ENCODE assay signal across 16 cellular contexts in genomic region chr3:72745146-72745976, GRCh38.
DNase-seq lines count a peak whose midpoint lies in the region; FAIRE-seq and TF ChIP-seq lines count a peak whose summit lies in the region.
"Had no signal": no experiment of that assay in that cellular context is flagged by ENCODE, and none has a peak within 500 bp of the region (broad histone marks: within the 10 kb centered on the region; RNA-seq: fewer than 3 reads in every experiment).

No MANE protein-coding gene starts in this region.

- DNase-seq in breast epithelium (ENCODE audit: low spot score in 2 of 2): no peak
- no peak for DNase-seq in MCF 10A (ENCODE audit: unreplicated experiment)
- DNase-seq in RCC 7860 (ENCODE audit: low spot score): peak; percentile 45
- DNase-seq in hepatocyte (ENCODE audit: low spot score): peak; percentile 79
- peak; percentile 50 for DNase-seq in stomach
- no peak for DNase-seq in MM.1S
- no peak for DNase-seq in activated effector memory CD4-positive, alpha-beta T cell treated with Interleukin-2 at 50 U/mL for 16 hours
- DNase-seq in H54 (ENCODE audit: insufficient read length, low spot score): no peak
- DNase-seq: activated CD8-positive, alpha-beta memory T cell treated with anti-CD3 and anti-CD28 coated beads for 24 hours; gastrocnemius medialis; left ventricle myocardium inferior; NCI-H1694 had no signal

- BruUV-seq in MCF 10A (replicated peaks; lab: Mats Ljungman, UMichigan): no TSS peak

- H3K4me3 ChIP-seq in breast epithelium: no peak overlapping the region
- no peak overlapping the region for H3K4me3 ChIP-seq in hepatocyte
- no peak overlapping the region for H3K4me3 ChIP-seq in stomach
- no peak overlapping the region for H3K4me3 ChIP-seq in MM.1S (ENCODE audit: low read length)
- H3K4me3 ChIP-seq: gastrocnemius medialis, HAP-1, left ventricle myocardium inferior had no signal

- TF ChIP-seq CTCF in breast epithelium (IDR thresholded peaks at IDR 0.05) (no peak), MCF 10A (IDR thresholded peaks at IDR 0.05; ENCODE audit: unreplicated experiment) (no peak), hepatocyte (IDR thresholded peaks at IDR 0.05; ENCODE audit: poor library complexity) (no peak), stomach (IDR thresholded peaks at IDR 0.05) (no peak), MM.1S (IDR thresholded peaks at IDR 0.05; ENCODE audit: low read length) (no peak)

- no peak for TF ChIP-seq EP300 in stomach (IDR thresholded peaks at IDR 0.05)

- H3K27me3 Mint-ChIP-seq in MCF 10A (ENCODE audit: insufficient read depth, unreplicated experiment): no peaks in the 10 kb centered on the region
- H3K27me3 Mint-ChIP-seq: activated naive CD4-positive, alpha-beta T cell treated with anti-CD3 and anti-CD28 coated beads, Interleukin-2, amount 50 U/mL, for 24 hours had no signal

- H3K9ac ChIP-seq in MM.1S (ENCODE audit: low read length): no peak overlapping the region

- WGBS in hepatocyte (ENCODE audit: low lambda C conversion rate, missing lambda C conversion rate): 43% methylated on average over 15 of the region's 15 CpGs
- 39 to 66% (median 55%) methylated on average over 15 of the region's 15 CpGs for whole genome bisulfite sequencing in stomach, 5 donors

- H2AFZ ChIP-seq in hepatocyte (no peak overlapping the region), MM.1S (ENCODE audit: low read length) (no peak overlapping the region)

- H3K4me3 Mint-ChIP-seq in MCF 10A (ENCODE audit: unreplicated experiment): no peak overlapping the region
- H3K4me3 Mint-ChIP-seq: activated naive CD4-positive, alpha-beta T cell treated with anti-CD3 and anti-CD28 coated beads, Interleukin-2, amount 50 U/mL, for 24 hours; T-helper 2 cell treated with Interferon-gamma antibody and Interleukin-4, amounts not matched to agents 5 μg/mL and 100 μg/mL, for 36 hours had no signal

- H3K4me1 Mint-ChIP-seq in MCF 10A (ENCODE audit: insufficient read depth, unreplicated experiment): peaks cover 12% of the 10 kb centered on the region

- no peaks in the 10 kb centered on the region for H3K9me3 Mint-ChIP-seq in MCF 10A (ENCODE audit: unreplicated experiment)
- H3K9me3 Mint-ChIP-seq: activated naive CD4-positive, alpha-beta T cell treated with anti-CD3 and anti-CD28 coated beads, Interleukin-2, amount 50 U/mL, for 24 hours; T-helper 2 cell treated with Interferon-gamma antibody and Interleukin-4, amounts not matched to agents 5 μg/mL and 100 μg/mL, for 36 hours had no signal

- H3K4me1 ChIP-seq in breast epithelium: no peaks in the 10 kb centered on the region
- peaks cover 30% of the 10 kb centered on the region for H3K4me1 ChIP-seq in hepatocyte (ENCODE audit: insufficient read depth)
- peaks cover 0 to 12% (median 0%) of the 10 kb centered on the region in 4 donors for H3K4me1 ChIP-seq in stomach
- H3K4me1 ChIP-seq in MM.1S (ENCODE audit: low read length): no peaks in the 10 kb centered on the region
- H3K4me1 ChIP-seq: HAP-1 had no signal

- H3K9me3 ChIP-seq in breast epithelium (no peaks in the 10 kb centered on the region), hepatocyte (ENCODE audit: low read depth) (no peaks in the 10 kb centered on the region), stomach (no peaks in the 10 kb centered on the region), MM.1S (replicated peaks; ENCODE audit: insufficient read depth, low read length) (no peaks in the 10 kb centered on the region)
- H3K9me3 ChIP-seq: gastrocnemius medialis, HAP-1, left ventricle myocardium inferior, neutrophil had no signal

- CTCF ChIA-PET in MCF 10A (lab: Yijun Ruan, JAX): interaction anchor here (0.6 to 1.7 kb wide), 2 partner anchors 855 to 870 kb away, joined by 3 to 4 read pairs; no protein-coding TSS in a partner anchor

- POLR2A ChIA-PET in MCF 10A (lab: Yijun Ruan, JAX): interaction anchor here (1.4 kb wide), 1 partner anchor 10 kb away, joined by 4 read pairs; no protein-coding TSS in a partner anchor

- H3K36me3 Mint-ChIP-seq in MCF 10A (ENCODE audit: insufficient read depth, unreplicated experiment): peaks cover 6% of the 10 kb centered on the region

- H4K20me1 ChIP-seq in hepatocyte (ENCODE audit: insufficient read depth, poor library complexity, severe bottlenecking) (no peaks in the 10 kb centered on the region), MM.1S (ENCODE audit: insufficient read depth, low read length) (no peaks in the 10 kb centered on the region)

- no peaks in the 10 kb centered on the region for H3K36me3 ChIP-seq in breast epithelium
- no peaks in the 10 kb centered on the region for H3K36me3 ChIP-seq in hepatocyte (replicated peaks; ENCODE audit: insufficient read depth, low read depth)
- no peaks in the 10 kb centered on the region for H3K36me3 ChIP-seq in stomach
- H3K36me3 ChIP-seq in MM.1S (replicated peaks; ENCODE audit: insufficient read depth, low read length): 0 out of 2 replicates have a peak, but pooled peaks cover 3% of the 10 kb centered on the region
- H3K36me3 ChIP-seq: gastrocnemius medialis, HAP-1, left ventricle myocardium inferior, neutrophil had no signal

- no peak overlapping the region for H3K27ac Mint-ChIP-seq in MCF 10A (ENCODE audit: low read depth, unreplicated experiment)
- H3K27ac Mint-ChIP-seq: activated naive CD4-positive, alpha-beta T cell treated with anti-CD3 and anti-CD28 coated beads, Interleukin-2, amount 50 U/mL, for 24 hours; T-helper 2 cell treated with Interferon-gamma antibody and Interleukin-4, amounts not matched to agents 5 μg/mL and 100 μg/mL, for 36 hours had no signal

- intact Hi-C loops in breast epithelium (cut with DNase I; ENCODE audit: low total_unique reads) (no loop called here), MCF 10A (cut with micrococcal nuclease) (no loop called here), stomach (cut with DNase I; ENCODE audit: low total_unique reads) (no loop called here)

- no peak for TF ChIP-seq POLR2A in breast epithelium (IDR thresholded peaks at IDR 0.05)
- no peak for TF ChIP-seq POLR2A in stomach (IDR thresholded peaks at IDR 0.05)
- TF ChIP-seq POLR2A in H54 (IDR thresholded peaks at IDR 0.05; ENCODE audit: low read depth, low read length): no peak

- FAIRE-seq in RCC 7860 (lab: Jason Lieb, UNC): peak; percentile 45
- FAIRE-seq in H54 (lab: Jason Lieb, UNC): no peak

- H3K27ac ChIP-seq in breast epithelium (peak overlapping the region; percentile 56 to 71), hepatocyte (peak overlapping the region; percentile 49), stomach (no peak overlapping the region), MM.1S (ENCODE audit: low read length) (no peak overlapping the region)
- H3K27ac ChIP-seq: gastrocnemius medialis, left ventricle myocardium inferior, neutrophil had no signal

- H3K79me2 ChIP-seq in hepatocyte: no peaks in the 10 kb centered on the region
- H3K79me2 ChIP-seq in MM.1S (ENCODE audit: low read length): no peaks in the 10 kb centered on the region

- no peaks in the 10 kb centered on the region for H3F3A ChIP-seq in MM.1S (ENCODE audit: insufficient read depth, low read length)

- H3K4me2 ChIP-seq in hepatocyte (peak overlapping the region; percentile 45), MM.1S (ENCODE audit: low read depth, low read length) (no peak overlapping the region)

- no peaks in the 10 kb centered on the region for H3K9me2 ChIP-seq in hepatocyte (replicated peaks; ENCODE audit: insufficient read depth)
- no peaks in the 10 kb centered on the region for H3K9me2 ChIP-seq in MM.1S (replicated peaks; ENCODE audit: insufficient read depth, low read length)

- no peaks in the 10 kb centered on the region for H3K27me3 ChIP-seq in breast epithelium
- H3K27me3 ChIP-seq in hepatocyte: no peaks in the 10 kb centered on the region
- H3K27me3 ChIP-seq in stomach: no peaks in the 10 kb centered on the region
- H3K27me3 ChIP-seq in MM.1S (replicated peaks; ENCODE audit: insufficient read depth, low read length): no peaks in the 10 kb centered on the region
- H3K27me3 ChIP-seq: gastrocnemius medialis had no signal

Comparison
In these comparisons a context has a peak if more than half of its experiments do, and no peak if none do; other contexts are left out.
1. DNase-seq: peak in RCC 7860 (single experiment), hepatocyte (single experiment) and stomach (single experiment); none in breast epithelium (0 of 2), MCF 10A (single experiment), MM.1S (single experiment), activated effector memory CD4-positive, alpha-beta T cell treated with Interleukin-2 at 50 U/mL for 16 hours (single experiment) and H54 (single experiment).
2. H3K27ac ChIP-seq: peak in breast epithelium (2 of 2) and hepatocyte (single experiment); none in stomach (0 of 5) and MM.1S (single experiment).